Comparison of ENCODE assay signal across 8 cellular contexts in genomic region chr19:46515879-46516350, GRCh38. TPM values are rescaled to one million over a fixed set of nuclear protein-coding genes. Genes with fewer than 3 reads are reported as not detected.
A peak's percentile ranks its signal among the peaks of the same experiment; 100 is the strongest.
DNase-seq lines count a peak whose midpoint lies in the region; ATAC-seq and TF ChIP-seq lines count a peak whose summit lies in the region.

No MANE protein-coding gene starts in this region.

- intact Hi-C loops in activated CD4-positive, alpha-beta T cell treated with anti-CD3 and anti-CD28 coated beads, Interleukin-2, amount 10 ng/mL, durations not matched to agents 24 days and 14 days (cut with micrococcal nuclease), result loop anchor here (1.0 kb wide), 1 partner anchor 26 kb away; no protein-coding TSS in a partner anchor

- no peak overlapping the region for H3K4me3 ChIP-seq in foreskin fibroblast (ENCODE audit: low read depth in 1 of 2, low read length in 2 of 2)

- H3K27ac Mint-ChIP-seq in activated CD4-positive, alpha-beta T cell treated with anti-CD3 and anti-CD28 coated beads, Interleukin-2, amount 10 ng/mL, durations not matched to agents 24 days and 14 days, result peak overlapping the region; percentile 28

- ATAC-seq in GM18498 (IDR thresholded peaks at IDR 0.05; ENCODE audit: unreplicated experiment), result no peak
- ATAC-seq in HG03442 (IDR thresholded peaks at IDR 0.05; ENCODE audit: unreplicated experiment), result no peak

- H3K4me3 Mint-ChIP-seq in activated CD4-positive, alpha-beta T cell treated with anti-CD3 and anti-CD28 coated beads, Interleukin-2, amount 10 ng/mL, durations not matched to agents 24 days and 14 days, result no peak overlapping the region

- peaks cover 24% of the 10 kb centered on the region for H3K27me3 Mint-ChIP-seq in activated CD4-positive, alpha-beta T cell treated with anti-CD3 and anti-CD28 coated beads, Interleukin-2, amount 10 ng/mL, durations not matched to agents 24 days and 14 days

- TF ChIP-seq CTCF in LNCAP (IDR thresholded peaks at IDR 0.05), result peak; percentile 47
- TF ChIP-seq CTCF in foreskin fibroblast (IDR thresholded peaks at IDR 0.05; ENCODE audit: low read depth, low read length), result peak; percentile 69

- DNase-seq in SKM-1 treated with dmso at 0.1 percent for 144 hours (lab: John Stamatoyannopoulos, UW; ENCODE audit: unreplicated experiment) (peak; percentile 24), SKM-1 (lab: John Stamatoyannopoulos, UW; ENCODE audit: unreplicated experiment) (no peak), foreskin fibroblast (peak; percentile 23 to 65)
- DNase-seq in activated CD4-positive, alpha-beta T cell treated with anti-CD3 and anti-CD28 coated beads, Interleukin-2, amount 10 ng/mL, durations not matched to agents 24 days and 14 days, result peak; percentile 76
- DNase-seq in stimulated activated CD4-positive, alpha-beta T cell treated with anti-CD3 and anti-CD28 coated beads, Interleukin-4, amount 100 ng/mL, for 1 hour, result peak; percentile 28

- peaks cover 33% of the 10 kb centered on the region for H3K4me1 Mint-ChIP-seq in activated CD4-positive, alpha-beta T cell treated with anti-CD3 and anti-CD28 coated beads, Interleukin-2, amount 10 ng/mL, durations not matched to agents 24 days and 14 days

- peaks cover 2% of the 10 kb centered on the region for H3K36me3 Mint-ChIP-seq in activated CD4-positive, alpha-beta T cell treated with anti-CD3 and anti-CD28 coated beads, Interleukin-2, amount 10 ng/mL, durations not matched to agents 24 days and 14 days (ENCODE audit: low read depth)

- H3K9me3 Mint-ChIP-seq in activated CD4-positive, alpha-beta T cell treated with anti-CD3 and anti-CD28 coated beads, Interleukin-2, amount 10 ng/mL, durations not matched to agents 24 days and 14 days, result no peaks in the 10 kb centered on the region

RNA-seq across cellular contexts. Expression of gene PNMA8B, which starts 20.2 kb away (rescaled TPM):
- not detected in 2 replicates for total RNA-seq in activated CD4-positive, alpha-beta T cell treated with anti-CD3 and anti-CD28 coated beads, Interleukin-2, amount 10 ng/mL, durations not matched to agents 24 days and 14 days

RNA-seq across cellular contexts. Expression of gene PNMA8A, which starts 44.6 kb away (rescaled TPM):
- not detected in 2 replicates for total RNA-seq in activated CD4-positive, alpha-beta T cell treated with anti-CD3 and anti-CD28 coated beads, Interleukin-2, amount 10 ng/mL, durations not matched to agents 24 days and 14 days
